In genomic region chr20:63828951-63829350, GRCh38 we compare ENCODE assay signal across 15 cellular contexts. TPM values are rescaled to one million over a fixed set of nuclear protein-coding genes. Genes with fewer than 3 reads are reported as not detected.
DNase-seq lines count a peak whose midpoint lies in the region; ATAC-seq and TF ChIP-seq lines count a peak whose summit lies in the region.
"Had no signal": no experiment of that assay in that cellular context is flagged by ENCODE, and none has a peak within 500 bp of the region (broad histone marks: within the 10 kb centered on the region; RNA-seq: fewer than 3 reads in every experiment).

No MANE protein-coding gene starts in this region.

- intact Hi-C loops in OCI-LY7 (cut with micrococcal nuclease; ENCODE audit: unreplicated experiment) = no loop called here
- intact Hi-C loops in body of pancreas (cut with DNase I) = no loop called here
- intact Hi-C loops in naive thymus-derived CD4-positive, alpha-beta T cell (cut with micrococcal nuclease) = loop anchor here in 1 of 2 donors (5.0 kb wide), 1 partner anchor 33 kb away; the partner anchor contains the start of gene ABHD16B

- H3K4me2 ChIP-seq in OCI-LY3 (ENCODE audit: low read length) (peak overlapping the region; percentile 55; the same call in 1 of the 2 replicates), OCI-LY7 (ENCODE audit: low read length) (no peak overlapping the region)

- TF ChIP-seq CTCF in OCI-LY3 (IDR thresholded peaks at IDR 0.05; ENCODE audit: low read depth, low read length) = no peak
- TF ChIP-seq CTCF in fibroblast of villous mesenchyme (IDR thresholded peaks at IDR 0.05; ENCODE audit: insufficient read depth, low read depth, low read length) = no peak
- TF ChIP-seq CTCF in progenitor cell of endocrine pancreas (IDR thresholded peaks at IDR 0.05; ENCODE audit: unreplicated experiment) = no peak
- no peak for TF ChIP-seq CTCF in OCI-LY7 (conservative IDR thresholded peaks at IDR 0.05; ENCODE audit: low read length)
- TF ChIP-seq CTCF in body of pancreas (IDR thresholded peaks at IDR 0.05) = no peak

- H3K4me1 Mint-ChIP-seq in CD8-positive, alpha-beta memory T cell = peaks cover 10% of the 10 kb centered on the region in 3 donors
- peaks cover 32% of the 10 kb centered on the region for H3K4me1 Mint-ChIP-seq in progenitor cell of endocrine pancreas (ENCODE audit: low read depth)
- peaks cover 8 to 9% of the 10 kb centered on the region in 2 donors for H3K4me1 Mint-ChIP-seq in effector memory CD8-positive, alpha-beta T cell (ENCODE audit: low read depth in 2 of 2)
- peaks cover 9 to 12% (median 10%) of the 10 kb centered on the region in 7 donors for H3K4me1 Mint-ChIP-seq in naive thymus-derived CD4-positive, alpha-beta T cell

- H3K36me3 ChIP-seq in CD8-positive, alpha-beta memory T cell (ENCODE audit: insufficient read depth, low read length) = no peaks in the 10 kb centered on the region
- H3K36me3 ChIP-seq in OCI-LY3 (replicated peaks; ENCODE audit: low read depth, low read length) = no peaks in the 10 kb centered on the region
- H3K36me3 ChIP-seq in OCI-LY7 (ENCODE audit: insufficient read depth, low read length) = no peaks in the 10 kb centered on the region
- no peaks in the 10 kb centered on the region for H3K36me3 ChIP-seq in body of pancreas (replicated peaks in 1 of 2; ENCODE audit: insufficient read depth in 1 of 2, low read depth in 2 of 2)
- no peaks in the 10 kb centered on the region for H3K36me3 ChIP-seq in naive thymus-derived CD4-positive, alpha-beta T cell (ENCODE audit: control insufficient read depth in 2 of 3, insufficient read depth in 3 of 3, low read length in 3 of 3)

- DNase-seq in CD8-positive, alpha-beta memory T cell = no peak
- DNase-seq in fibroblast of villous mesenchyme (ENCODE audit: low read depth) (no peak), progenitor cell of endocrine pancreas (ENCODE audit: low spot score, unreplicated experiment) (no peak), OCI-LY7 (ENCODE audit: low spot score) (no peak), body of pancreas (no peak)
- no peak for DNase-seq in effector memory CD8-positive, alpha-beta T cell
- DNase-seq in naive thymus-derived CD4-positive, alpha-beta T cell = no peak
- DNase-seq: NCI-H1436 treated with DMSO at 0.1 percent for 48 hours, NCI-H510A treated with DMSO at 0.1 percent for 48 hours, T-helper 9 cell had no signal

- peaks cover 41 to 47% of the 10 kb centered on the region in 2 donors for H3K27me3 Mint-ChIP-seq in CD8-positive, alpha-beta memory T cell
- peaks cover 3% of the 10 kb centered on the region for H3K27me3 Mint-ChIP-seq in progenitor cell of endocrine pancreas
- H3K27me3 Mint-ChIP-seq in effector memory CD8-positive, alpha-beta T cell = peaks cover 48 to 70% of the 10 kb centered on the region in 2 donors
- peaks cover 30 to 52% (median 35%) of the 10 kb centered on the region in 5 donors for H3K27me3 Mint-ChIP-seq in naive thymus-derived CD4-positive, alpha-beta T cell

- no peaks in the 10 kb centered on the region for H3K9me2 ChIP-seq in OCI-LY7 (ENCODE audit: insufficient read depth, low read length)

- H4K20me1 ChIP-seq in OCI-LY3 (ENCODE audit: insufficient read depth, low read length) = no peaks in the 10 kb centered on the region
- no peaks in the 10 kb centered on the region for H4K20me1 ChIP-seq in OCI-LY7 (ENCODE audit: insufficient read depth, low read length)

- WGBS in body of pancreas, 2 donors = 79 to 86% methylated on average over 8 to 10 of the region's 10 CpGs

- POLR2A ChIA-PET in CD8-positive, alpha-beta memory T cell (lab: Charles Lee) = no interaction called here
- POLR2A ChIA-PET in OCI-LY7 (lab: Charles Lee) = no interaction called here
- POLR2A ChIA-PET in naive thymus-derived CD4-positive, alpha-beta T cell (lab: Charles Lee) = no interaction called here

- H3K4me3 ChIP-seq in CD8-positive, alpha-beta memory T cell (ENCODE audit: low read length) = no peak overlapping the region
- H3K4me3 ChIP-seq in OCI-LY3 (ENCODE audit: low read length) (no peak overlapping the region), fibroblast of villous mesenchyme (ENCODE audit: low read depth, low read length) (peak overlapping the region; percentile 67), OCI-LY7 (ENCODE audit: low read depth, low read length, poor library complexity, severe bottlenecking) (no peak overlapping the region), body of pancreas (no peak overlapping the region)
- no peak overlapping the region for H3K4me3 ChIP-seq in naive thymus-derived CD4-positive, alpha-beta T cell (ENCODE audit: low read length)

- no peak for TF ChIP-seq POLR2A in body of pancreas (IDR thresholded peaks at IDR 0.05)

- peaks cover 0 to 3% (median 0%) of the 10 kb centered on the region in 5 donors for H3K9me3 Mint-ChIP-seq in CD8-positive, alpha-beta memory T cell
- H3K9me3 Mint-ChIP-seq in progenitor cell of endocrine pancreas (ENCODE audit: low read depth) = no peaks in the 10 kb centered on the region
- no peaks in the 10 kb centered on the region for H3K9me3 Mint-ChIP-seq in effector memory CD8-positive, alpha-beta T cell
- H3K9me3 Mint-ChIP-seq in naive thymus-derived CD4-positive, alpha-beta T cell = peaks cover 0 to 4% (median 0%) of the 10 kb centered on the region in 11 donors
- H3K9me3 Mint-ChIP-seq: activated naive CD4-positive, alpha-beta T cell treated with anti-CD3 and anti-CD28 coated beads, Interleukin-2, amount 50 U/mL, for 72 hours had no signal

- H3K4me3 Mint-ChIP-seq in CD8-positive, alpha-beta memory T cell = peak overlapping the region in 4 of 7 donors; percentile 7 to 87 (median 30)
- H3K4me3 Mint-ChIP-seq in progenitor cell of endocrine pancreas (ENCODE audit: low read depth) = peak overlapping the region; percentile 82
- H3K4me3 Mint-ChIP-seq in effector memory CD8-positive, alpha-beta T cell = no peak overlapping the region
- peak overlapping the region in 4 of 10 donors; percentile 13 to 86 (median 63) for H3K4me3 Mint-ChIP-seq in naive thymus-derived CD4-positive, alpha-beta T cell

- H2AFZ ChIP-seq in OCI-LY3 (ENCODE audit: low read depth, low read length) = no peak overlapping the region
- no peak overlapping the region for H2AFZ ChIP-seq in OCI-LY7 (ENCODE audit: low read length)

- peaks cover 0 to 6% (median 1%) of the 10 kb centered on the region in 3 donors for H3K36me3 Mint-ChIP-seq in CD8-positive, alpha-beta memory T cell
- peaks cover 1% of the 10 kb centered on the region for H3K36me3 Mint-ChIP-seq in progenitor cell of endocrine pancreas (ENCODE audit: insufficient read depth)
- H3K36me3 Mint-ChIP-seq in effector memory CD8-positive, alpha-beta T cell (ENCODE audit: insufficient read depth) = peaks cover 3% of the 10 kb centered on the region
- H3K36me3 Mint-ChIP-seq in naive thymus-derived CD4-positive, alpha-beta T cell = peaks cover 0 to 5% (median 0%) of the 10 kb centered on the region in 5 donors

- CTCF ChIA-PET in CD8-positive, alpha-beta memory T cell (lab: Charles Lee) = no interaction called here
- CTCF ChIA-PET in OCI-LY7 (lab: Charles Lee; ENCODE audit: unreplicated experiment) = interaction anchor here (0.6 kb wide), 1 partner anchor 327 kb away, joined by 3 read pairs; no protein-coding TSS in a partner anchor
- CTCF ChIA-PET in naive thymus-derived CD4-positive, alpha-beta T cell (lab: Charles Lee) = no interaction called here

- no peak overlapping the region for H3K27ac ChIP-seq in CD8-positive, alpha-beta memory T cell (ENCODE audit: low read depth, low read length)
- H3K27ac ChIP-seq in OCI-LY3 (ENCODE audit: low read length) = no peak overlapping the region
- no peak overlapping the region for H3K27ac ChIP-seq in OCI-LY7 (ENCODE audit: low read depth, low read length, poor library complexity, severe bottlenecking)
- no peak overlapping the region for H3K27ac ChIP-seq in body of pancreas
- no peak overlapping the region for H3K27ac ChIP-seq in naive thymus-derived CD4-positive, alpha-beta T cell (ENCODE audit: low read depth, low read length)
- H3K27ac ChIP-seq: RWPE1 had no signal

- no peaks in the 10 kb centered on the region for H3K9me3 ChIP-seq in CD8-positive, alpha-beta memory T cell (ENCODE audit: low read length)
- H3K9me3 ChIP-seq in OCI-LY3 (ENCODE audit: insufficient read depth, low read length) (no peaks in the 10 kb centered on the region), OCI-LY7 (ENCODE audit: low read length) (no peaks in the 10 kb centered on the region), body of pancreas (no peaks in the 10 kb centered on the region)
- no peaks in the 10 kb centered on the region for H3K9me3 ChIP-seq in naive thymus-derived CD4-positive, alpha-beta T cell (ENCODE audit: control insufficient read depth in 2 of 3, low read length in 3 of 3)

- peaks cover 9% of the 10 kb centered on the region for H3K4me1 ChIP-seq in CD8-positive, alpha-beta memory T cell (ENCODE audit: insufficient read depth, low read length)
- peaks cover 20% of the 10 kb centered on the region for H3K4me1 ChIP-seq in OCI-LY3 (ENCODE audit: low read length)
- peaks cover 6% of the 10 kb centered on the region for H3K4me1 ChIP-seq in OCI-LY7 (ENCODE audit: insufficient read depth, low read length, poor library complexity, severe bottlenecking)
- peaks cover 18% of the 10 kb centered on the region for H3K4me1 ChIP-seq in body of pancreas
- H3K4me1 ChIP-seq in naive thymus-derived CD4-positive, alpha-beta T cell (ENCODE audit: control insufficient read depth in 2 of 2, insufficient read depth in 2 of 2, low read length in 2 of 2) = peaks cover 4 to 10% of the 10 kb centered on the region in 2 donors

- no TSS peak for BruUV-seq in OCI-LY7 (replicated peaks; lab: Mats Ljungman, UMichigan)

- H3K79me2 ChIP-seq in OCI-LY3 (ENCODE audit: low read length) = no peaks in the 10 kb centered on the region
- H3K79me2 ChIP-seq in OCI-LY7 (ENCODE audit: insufficient read depth, low read depth, low read length) = no peaks in the 10 kb centered on the region

- H3K27me3 ChIP-seq in CD8-positive, alpha-beta memory T cell (ENCODE audit: insufficient read depth, low read length, poor library complexity, severe bottlenecking) = peaks cover 24% of the 10 kb centered on the region
- peaks cover 23% of the 10 kb centered on the region for H3K27me3 ChIP-seq in OCI-LY3 (ENCODE audit: low read depth, low read length)
- H3K27me3 ChIP-seq in body of pancreas = no peaks in the 10 kb centered on the region
- peaks cover 4 to 24% of the 10 kb centered on the region in 2 donors for H3K27me3 ChIP-seq in naive thymus-derived CD4-positive, alpha-beta T cell (ENCODE audit: control insufficient read depth in 2 of 2, insufficient read depth in 2 of 2, low read length in 2 of 2)

- ATAC-seq in effector memory CD8-positive, alpha-beta T cell (replicated peaks) = no peak
- ATAC-seq in body of pancreas = no peak
- ATAC-seq in naive thymus-derived CD4-positive, alpha-beta T cell = no peak

- H3K27ac Mint-ChIP-seq in CD8-positive, alpha-beta memory T cell = no peak overlapping the region
- no peak overlapping the region for H3K27ac Mint-ChIP-seq in progenitor cell of endocrine pancreas
- no peak overlapping the region for H3K27ac Mint-ChIP-seq in effector memory CD8-positive, alpha-beta T cell
- H3K27ac Mint-ChIP-seq in naive thymus-derived CD4-positive, alpha-beta T cell = no peak overlapping the region
- H3K27ac Mint-ChIP-seq: activated naive CD4-positive, alpha-beta T cell treated with anti-CD3 and anti-CD28 coated beads, Interleukin-2, amount 50 U/mL, for 72 hours had no signal

- H3K9ac ChIP-seq in OCI-LY3 (ENCODE audit: low read length) = no peak overlapping the region

RNA-seq across cellular contexts. Expression of gene ZBTB46, which starts 2.1 kb away (rescaled TPM):
- under 1 TPM; 0.31 to 0.39 TPM for total RNA-seq in CD8-positive, alpha-beta memory T cell
- polyA plus RNA-seq in CD8-positive, alpha-beta memory T cell = 0.08 TPM
- 13.8 and 21.3 TPM in 2 replicates for total RNA-seq in fibroblast of villous mesenchyme
- 31.2 and 32.2 TPM in 2 replicates for total RNA-seq in progenitor cell of endocrine pancreas
- 0.57 and 1.3 TPM in 2 replicates for total RNA-seq in OCI-LY7 (2014; rRNA removed; shearing (Covaris generic))
- 0.67 and 1.1 TPM in 2 replicates for total RNA-seq in OCI-LY7 (2022)
- 1 to 10 TPM; 4.3 to 5.4 TPM for total RNA-seq in body of pancreas
- total RNA-seq in naive thymus-derived CD4-positive, alpha-beta T cell = 1 to 10 TPM in 1 of 5 experiments, under 1 TPM in 3, not detected in 1; 0.05 to 1.7 (median 0.21) TPM
- polyA plus RNA-seq in naive thymus-derived CD4-positive, alpha-beta T cell = under 1 TPM; 0.03 to 0.04 TPM

RNA-seq across cellular contexts. Expression of gene ABHD16B, which starts 32.3 kb away (rescaled TPM):
- total RNA-seq in CD8-positive, alpha-beta memory T cell = not detected
- polyA plus RNA-seq in CD8-positive, alpha-beta memory T cell = not detected
- total RNA-seq in fibroblast of villous mesenchyme (not detected in 2 replicates), progenitor cell of endocrine pancreas (not detected in 2 replicates), OCI-LY7 (2022) (0.29 TPM in 1 of 2 replicates, not detected in the other), body of pancreas (not detected)
- total RNA-seq in OCI-LY7 (2014; rRNA removed; shearing (Covaris generic)) = not detected in 2 replicates
- under 1 TPM in 1 of 5 experiments, not detected in 4; 0.24 TPM for total RNA-seq in naive thymus-derived CD4-positive, alpha-beta T cell
- polyA plus RNA-seq in naive thymus-derived CD4-positive, alpha-beta T cell = 1 to 10 TPM in 1 of 2 donors, under 1 TPM in 1; 0.65 to 1.1 TPM
- total RNA-seq: activated naive CD4-positive, alpha-beta T cell treated with anti-CD3 and anti-CD28 coated beads, Interleukin-2, amount 50 U/mL, for 72 hours; osteoblast had no signal
- polyA plus RNA-seq: BJ had no signal

RNA-seq across cellular contexts. Expression of gene TPD52L2, which starts 36.1 kb away (rescaled TPM):
- total RNA-seq in CD8-positive, alpha-beta memory T cell = 10 to 100 TPM; 60.0 to 64.4 TPM
- polyA plus RNA-seq in CD8-positive, alpha-beta memory T cell = 72.1 TPM
- total RNA-seq in fibroblast of villous mesenchyme = 103 and 115 TPM in 2 replicates
- total RNA-seq in progenitor cell of endocrine pancreas = 85.0 and 88.1 TPM in 2 replicates
- 27.2 and 28.6 TPM in 2 replicates for total RNA-seq in OCI-LY7 (2014; rRNA removed; shearing (Covaris generic))
- 47.0 and 51.0 TPM in 2 replicates for total RNA-seq in OCI-LY7 (2022)
- total RNA-seq in body of pancreas = 10 to 100 TPM; 31.4 to 47.1 TPM
- total RNA-seq in naive thymus-derived CD4-positive, alpha-beta T cell = 10 to 100 TPM; 33.7 to 56.8 (median 43.2) TPM
- polyA plus RNA-seq in naive thymus-derived CD4-positive, alpha-beta T cell = 10 to 100 TPM; 67.4 to 84.0 TPM

Comparison
In these comparisons a context has a peak if more than half of its experiments do, and no peak if none do; other contexts are left out.
1. H3K4me3 Mint-ChIP-seq: peak in CD8-positive, alpha-beta memory T cell (4 of 7) and progenitor cell of endocrine pancreas (single experiment); none in effector memory CD8-positive, alpha-beta T cell (0 of 2).